8 cellular contexts compared by ENCODE assay signal in genomic region chr2:20450201-20451108, GRCh38. TPM values are rescaled to one million over a fixed set of nuclear protein-coding genes. Genes with fewer than 3 reads are reported as not detected.
DNase-seq lines count a peak whose midpoint lies in the region; ATAC-seq and TF ChIP-seq lines count a peak whose summit lies in the region.

No MANE protein-coding gene starts in this region.

- in situ Hi-C loops in brain microvascular endothelial cell (cut with HindIII; ENCODE audit: low pct_ligation_motif_present, low sequenced_read_pairs), result no loop called here

- H3K4me1 ChIP-seq in HEK293 (ENCODE audit: control insufficient read depth, insufficient read depth, low read length) (peaks cover 9% of the 10 kb centered on the region), skeletal muscle tissue (ENCODE audit: control insufficient read depth in 3 of 3, insufficient read depth in 3 of 3, low read length in 3 of 3) (peaks cover 23 to 32% (median 24%) of the 10 kb centered on the region in 3 donors)

- CTCF ChIA-PET in HEK293 (lab: Yijun Ruan, JAX), result interaction anchor here (0.7 to 7.6 kb wide), 7 partner anchors 10 to 211 kb away, joined by 3 to 85 read pairs (median 4); no protein-coding TSS in a partner anchor

- H3K4me3 ChIP-seq in HEK293 (ENCODE audit: low read depth, low read length) (no peak overlapping the region), brain microvascular endothelial cell (ENCODE audit: low read depth, low read length) (peak overlapping the region; percentile 98), skeletal muscle tissue (ENCODE audit: low read length in 3 of 3) (peak overlapping the region; percentile 45 to 95 (median 93))

- POLR2A ChIA-PET in HEK293 (lab: Yijun Ruan, JAX), result interaction anchor here (0.6 to 7.6 kb wide), 14 partner anchors 10 to 541 kb away, joined by 3 to 150 read pairs (median 20); partner anchors contain the start of gene HS1BP3

- ATAC-seq in HG02759 (IDR thresholded peaks at IDR 0.05; ENCODE audit: unreplicated experiment), result no peak

- H3K9me3 ChIP-seq in HEK293 (ENCODE audit: control insufficient read depth, insufficient read depth, low read depth, low read length) (no peaks in the 10 kb centered on the region), skeletal muscle tissue (ENCODE audit: control insufficient read depth in 3 of 3, low read length in 3 of 3) (no peaks in the 10 kb centered on the region)

- peak overlapping the region in 2 of 3 donors; percentile 19 to 72 for H3K9ac ChIP-seq in skeletal muscle tissue (ENCODE audit: low read depth in 1 of 3, low read length in 3 of 3)

- TF ChIP-seq CTCF in HEK293 (tag by site-specific recombination; IDR thresholded peaks at IDR 0.05) (no peak), brain microvascular endothelial cell (IDR thresholded peaks at IDR 0.05; ENCODE audit: low read depth, low read length, missing control alignments) (no peak)

- peaks cover 0 to 11% of the 10 kb centered on the region in 2 experiments; a peak in 1 of 3 replicates for H3K36me3 ChIP-seq in HEK293 (ENCODE audit: control insufficient read depth in 2 of 2, insufficient read depth in 1 of 2, low read length in 2 of 2)
- peaks cover 18% of the 10 kb centered on the region for H3K36me3 ChIP-seq in brain microvascular endothelial cell (replicated peaks)
- H3K36me3 ChIP-seq in skeletal muscle tissue (ENCODE audit: control insufficient read depth in 3 of 3, insufficient read depth in 3 of 3, low read length in 3 of 3), result peaks cover 4 to 13% (median 13%) of the 10 kb centered on the region in 3 donors

- peak; percentile 78 for DNase-seq in brain microvascular endothelial cell
- DNase-seq in iPS-NIHi7 (ENCODE audit: extremely low spot score), result peak; percentile 67
- no peak for DNase-seq in activated CD8-positive, alpha-beta memory T cell treated with anti-CD3 and anti-CD28 coated beads, Interleukin-2, amount 50 U/mL, for 4 hours
- DNase-seq in T-helper 9 cell, result no peak
- no peak for DNase-seq in NOMO-1 treated with DMSO at 0.1 percent for 48 hours (lab: John Stamatoyannopoulos, UW; ENCODE audit: unreplicated experiment)

- H3K27ac ChIP-seq in HEK293 (ENCODE audit: extremely low read depth, low read depth, low read length) (no peak overlapping the region), brain microvascular endothelial cell (peak overlapping the region; percentile 68), skeletal muscle tissue (ENCODE audit: low read depth, low read length) (peak overlapping the region; percentile 37)

- H3K27me3 ChIP-seq in brain microvascular endothelial cell (replicated peaks), result no peaks in the 10 kb centered on the region
- H3K27me3 ChIP-seq in skeletal muscle tissue (ENCODE audit: control insufficient read depth in 3 of 3, insufficient read depth in 3 of 3, low read length in 3 of 3), result no peaks in the 10 kb centered on the region

TF ChIP-seq in HEK293, 187 proteins besides CTCF, POLR2A, EP300 and RAD21:
- TF ChIP-seq OSR2 (tag by site-specific recombination; IDR thresholded peaks at IDR 0.05) (peak; percentile 43), ZNF660 (tag by site-specific recombination; IDR thresholded peaks at IDR 0.05) (no peak), SCRT2 (tag by site-specific recombination; IDR thresholded peaks at IDR 0.05) (no peak), ZBTB20 (tag by site-specific recombination; IDR thresholded peaks at IDR 0.05) (peak; percentile 52), ZBTB17 (tag by site-specific recombination; IDR thresholded peaks at IDR 0.05) (0 out of 2 replicates have a peak, but pooled peaks have one; percentile 12), PRDM10 (tag by site-specific recombination; IDR thresholded peaks at IDR 0.05) (peak; percentile 59), ZNF335 (tag by site-specific recombination; conservative IDR thresholded peaks at IDR 0.05) (peak; percentile 86), ZNF580 (tag by site-specific recombination; IDR thresholded peaks at IDR 0.05) (no peak), GLIS1 (tag by site-specific recombination; IDR thresholded peaks at IDR 0.05) (peak; percentile 51; the same call in 1 of the 2 replicates)

RNA-seq across cellular contexts. Expression of gene RHOB, which starts 3.6 kb away (rescaled TPM):
- total RNA-seq in skeletal muscle tissue, result 146 TPM

Comparison
In these comparisons a context has a peak if more than half of its experiments do, and no peak if none do; other contexts are left out.
1. DNase-seq: peak in brain microvascular endothelial cell (single experiment) and iPS-NIHi7 (single experiment); none in activated CD8-positive, alpha-beta memory T cell treated with anti-CD3 and anti-CD28 coated beads, Interleukin-2, amount 50 U/mL, for 4 hours (single experiment), T-helper 9 cell (single experiment) and NOMO-1 treated with DMSO at 0.1 percent for 48 hours (single experiment).